ENCODE assay signal across 1 cellular context in genomic region chr19:4654437-4655361, GRCh38.
TF ChIP-seq lines count a peak whose summit lies in the region.

No MANE protein-coding gene starts in this region.

TF ChIP-seq in endothelial cell of umbilical vein, 7 proteins besides CTCF, POLR2A, EP300 and RAD21:
- no peak for TF ChIP-seq GATA2 (IDR thresholded peaks at IDR 0.05; ENCODE audit: insufficient read depth, insufficient read length, low read depth, low read length)
- TF ChIP-seq MYC (IDR thresholded peaks at IDR 0.05; ENCODE audit: low read depth, low read length) = no peak
- TF ChIP-seq JUN (IDR thresholded peaks at IDR 0.05; ENCODE audit: borderline replicate concordance, insufficient read depth, insufficient read length, low read depth) = no peak
- TF ChIP-seq MAX (IDR thresholded peaks at IDR 0.05; ENCODE audit: insufficient read depth, insufficient read length) = no peak
- TF ChIP-seq POLR2AphosphoS5 (IDR thresholded peaks at IDR 0.05; ENCODE audit: insufficient read depth, low read depth, low read length) = no peak
- no peak for TF ChIP-seq FOS (IDR thresholded peaks at IDR 0.05; ENCODE audit: borderline replicate concordance, insufficient read depth, low read length)
- no peak for TF ChIP-seq EZH2 (IDR thresholded peaks at IDR 0.05; ENCODE audit: borderline replicate concordance, low read depth, low read length, severe bottlenecking)
TF ChIP-seq in endothelial cell of umbilical vein: peak in this region for 0.
